19 cellular contexts compared by ENCODE assay signal in genomic region chr16:84584678-84585077, GRCh38.
"Had no signal": no experiment of that assay in that cellular context is flagged by ENCODE, and none has a peak within 500 bp of the region (broad histone marks: within the 10 kb centered on the region; RNA-seq: fewer than 3 reads in every experiment).

No MANE protein-coding gene starts in this region.

- H3K9me3 Mint-ChIP-seq: activated CD4-positive, alpha-beta memory T cell treated with anti-CD3 and anti-CD28 coated beads for 36 hours; naive thymus-derived CD4-positive, alpha-beta T cell; type B pancreatic cell had no signal

- H3K36me3 Mint-ChIP-seq: type B pancreatic cell had no signal

- DNase-seq: activated CD4-positive, alpha-beta memory T cell treated with anti-CD3 and anti-CD28 coated beads for 36 hours; activated CD4-positive, CD25-positive, alpha-beta regulatory T cell treated with anti-CD3 and anti-CD28 coated beads, Interleukin-2, amount 50 U/mL, for 72 hours; activated CD8-positive, alpha-beta memory T cell treated with anti-CD3 and anti-CD28 coated beads, Interleukin-2, amount 50 U/mL, for 4 hours; activated effector memory CD4-positive, alpha-beta T cell treated with Interleukin-2 at 50 U/mL for 16 hours; esophagus squamous epithelium; foreskin fibroblast; glutamatergic neuron; left cardiac atrium; naive thymus-derived CD4-positive, alpha-beta T cell; spleen; stimulated activated CD4-positive, alpha-beta T cell treated with anti-CD3 and anti-CD28 coated beads, Interleukin-1b, Interleukin-23, amount 100 ng/mL, for 48 hours; stimulated activated naive CD4-positive, alpha-beta T cell had no signal

- H3K4me3 Mint-ChIP-seq: activated CD4-positive, alpha-beta memory T cell treated with anti-CD3 and anti-CD28 coated beads for 36 hours; activated naive CD8-positive, alpha-beta T cell; naive thymus-derived CD4-positive, alpha-beta T cell; type B pancreatic cell had no signal

- H3K27ac Mint-ChIP-seq: activated CD4-positive, alpha-beta memory T cell treated with anti-CD3 and anti-CD28 coated beads for 36 hours; activated naive CD8-positive, alpha-beta T cell; type B pancreatic cell had no signal

- H3K9me3 ChIP-seq: ascending aorta, esophagus squamous epithelium, prostate gland, spleen, suprapubic skin had no signal

- H3K4me1 ChIP-seq: esophagus squamous epithelium, prostate gland, suprapubic skin had no signal

- FAIRE-seq: bronchial epithelial cell had no signal

- ATAC-seq: left cardiac atrium; naive thymus-derived CD4-positive, alpha-beta T cell had no signal

- H3K27me3 ChIP-seq: ascending aorta, esophagus squamous epithelium, spleen, suprapubic skin had no signal

- H3K27ac ChIP-seq: esophagus squamous epithelium, prostate gland, suprapubic skin had no signal

- H3K36me3 ChIP-seq: ascending aorta, prostate gland had no signal

- H3K27me3 Mint-ChIP-seq: activated CD4-positive, alpha-beta memory T cell treated with anti-CD3 and anti-CD28 coated beads for 36 hours; activated naive CD8-positive, alpha-beta T cell; naive thymus-derived CD4-positive, alpha-beta T cell; type B pancreatic cell had no signal

- H3K4me3 ChIP-seq: ascending aorta, esophagus squamous epithelium, lung, prostate gland, suprapubic skin had no signal
